9 cellular contexts compared by ENCODE assay signal in the genomic region with DNA sequence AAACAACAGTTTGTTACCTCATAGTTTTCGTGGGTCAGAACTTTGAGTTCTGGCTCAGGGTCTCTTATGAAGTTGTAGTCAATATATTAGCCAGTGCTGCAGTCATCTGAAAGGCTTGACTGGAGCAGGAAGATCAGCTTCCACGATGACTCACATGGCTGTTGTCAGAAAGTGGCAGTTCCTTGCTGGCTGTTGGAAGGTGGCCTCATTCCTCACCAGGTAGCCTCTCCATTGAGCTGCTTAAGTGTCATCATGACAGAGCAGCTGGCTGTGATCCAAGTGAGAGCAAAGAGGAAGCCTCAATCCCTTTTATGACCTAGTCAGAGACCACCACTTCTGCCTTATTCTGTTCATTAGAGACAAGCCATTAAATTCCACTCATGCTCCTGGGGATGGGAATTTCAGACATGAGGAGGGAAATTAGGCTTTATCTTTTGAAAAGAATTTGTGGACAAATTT. TPM values are rescaled to one million over a fixed set of nuclear protein-coding genes. Genes with fewer than 3 reads are reported as not detected.
DNase-seq lines count a peak whose midpoint lies in the region; ATAC-seq and TF ChIP-seq lines count a peak whose summit lies in the region.
"Had no signal": no experiment of that assay in that cellular context is flagged by ENCODE, and none has a peak within 500 bp of the region (broad histone marks: within the 10 kb centered on the region; RNA-seq: fewer than 3 reads in every experiment).

No MANE protein-coding gene starts in this region.

- no peak for TF ChIP-seq POLR2A in body of pancreas (IDR thresholded peaks at IDR 0.05)
- TF ChIP-seq POLR2A in right lobe of liver (IDR thresholded peaks at IDR 0.05): no peak

- H3K27ac ChIP-seq in body of pancreas (no peak overlapping the region), right lobe of liver (peak overlapping the region; percentile 44 to 85 (median 76))
- H3K27ac ChIP-seq in effector memory CD4-positive, alpha-beta T cell (ENCODE audit: insufficient read depth, low read length, poor library complexity, severe bottlenecking): no peak overlapping the region

- intact Hi-C loops in activated CD8-positive, alpha-beta T cell treated with anti-CD3 and anti-CD28 coated beads for 36 hours (cut with micrococcal nuclease): no loop called here
- intact Hi-C loops in body of pancreas (cut with DNase I): no loop called here
- intact Hi-C loops in right lobe of liver (cut with DNase I): no loop called here

- H3K4me3 ChIP-seq in body of pancreas: no peak overlapping the region
- H3K4me3 ChIP-seq in right lobe of liver: no peak overlapping the region
- no peak overlapping the region for H3K4me3 ChIP-seq in effector memory CD4-positive, alpha-beta T cell (ENCODE audit: insufficient read depth, low read depth, low read length, poor library complexity, severe bottlenecking)

- CTCF ChIA-PET in activated CD8-positive, alpha-beta T cell treated with anti-CD3 and anti-CD28 coated beads for 36 hours (lab: Charles Lee): interaction anchor here (1.4 kb wide), 1 partner anchor 12 kb away, joined by 3 read pairs; no protein-coding TSS in a partner anchor
- CTCF ChIA-PET in activated CD8-positive, alpha-beta T cell treated with anti-CD3 and anti-CD28 coated beads, Interleukin-2, amount 10 ng/mL, durations not matched to agents 7 days and 5 days (lab: Charles Lee): no interaction called here

- no peak for ATAC-seq in activated CD8-positive, alpha-beta T cell treated with anti-CD3 and anti-CD28 coated beads for 36 hours
- no peak for ATAC-seq in activated CD8-positive, alpha-beta T cell treated with anti-CD3 and anti-CD28 coated beads, Interleukin-2, amount 10 ng/mL, durations not matched to agents 7 days and 5 days
- ATAC-seq in body of pancreas: peak; percentile 48
- peak; percentile 60 to 80 (median 73) for ATAC-seq in right lobe of liver
- no peak for ATAC-seq in HG03457 (IDR thresholded peaks at IDR 0.05; ENCODE audit: unreplicated experiment)

- H3K36me3 ChIP-seq in body of pancreas (replicated peaks in 1 of 2; ENCODE audit: insufficient read depth in 1 of 2, low read depth in 2 of 2) (no peaks in the 10 kb centered on the region), right lobe of liver (no peaks in the 10 kb centered on the region)
- no peaks in the 10 kb centered on the region for H3K36me3 ChIP-seq in effector memory CD4-positive, alpha-beta T cell (ENCODE audit: control insufficient read depth, insufficient read depth, low read length)

- peaks cover 39% of the 10 kb centered on the region for H3K4me1 Mint-ChIP-seq in activated CD8-positive, alpha-beta T cell treated with anti-CD3 and anti-CD28 coated beads for 36 hours (ENCODE audit: low read depth)
- peaks cover 17% of the 10 kb centered on the region for H3K4me1 Mint-ChIP-seq in activated CD8-positive, alpha-beta T cell treated with anti-CD3 and anti-CD28 coated beads, Interleukin-2, amount 10 ng/mL, durations not matched to agents 7 days and 5 days (ENCODE audit: low read depth)

- H3K27me3 Mint-ChIP-seq in activated CD8-positive, alpha-beta T cell treated with anti-CD3 and anti-CD28 coated beads for 36 hours: no peaks in the 10 kb centered on the region
- H3K27me3 Mint-ChIP-seq in activated CD8-positive, alpha-beta T cell treated with anti-CD3 and anti-CD28 coated beads, Interleukin-2, amount 10 ng/mL, durations not matched to agents 7 days and 5 days (ENCODE audit: low read depth): no peaks in the 10 kb centered on the region

- H3K27ac Mint-ChIP-seq in activated CD8-positive, alpha-beta T cell treated with anti-CD3 and anti-CD28 coated beads for 36 hours: no peak overlapping the region
- H3K27ac Mint-ChIP-seq in activated CD8-positive, alpha-beta T cell treated with anti-CD3 and anti-CD28 coated beads, Interleukin-2, amount 10 ng/mL, durations not matched to agents 7 days and 5 days: no peak overlapping the region

- POLR2A ChIA-PET in activated CD8-positive, alpha-beta T cell treated with anti-CD3 and anti-CD28 coated beads for 36 hours (lab: Charles Lee): no interaction called here
- POLR2A ChIA-PET in activated CD8-positive, alpha-beta T cell treated with anti-CD3 and anti-CD28 coated beads, Interleukin-2, amount 10 ng/mL, durations not matched to agents 7 days and 5 days (lab: Charles Lee): no interaction called here

- DNase-seq in activated CD8-positive, alpha-beta T cell treated with anti-CD3 and anti-CD28 coated beads for 36 hours: peak; percentile 42
- DNase-seq in activated CD8-positive, alpha-beta T cell treated with anti-CD3 and anti-CD28 coated beads, Interleukin-2, amount 10 ng/mL, durations not matched to agents 7 days and 5 days: no peak
- DNase-seq in NCI-H2227 treated with DMSO at 0.1 percent for 48 hours (lab: John Stamatoyannopoulos, UW) (peak; percentile 78), body of pancreas (peak; percentile 19 to 48 (median 33)), right lobe of liver (peak in 2 of 3 donors; percentile 45 to 60), activated gamma-delta T cell (lab: John Stamatoyannopoulos, UW) (no peak)
- no peak for DNase-seq in effector memory CD4-positive, alpha-beta T cell
- DNase-seq: CD4-positive, CD25-positive, alpha-beta regulatory T cell had no signal

- no peaks in the 10 kb centered on the region for H3K36me3 Mint-ChIP-seq in activated CD8-positive, alpha-beta T cell treated with anti-CD3 and anti-CD28 coated beads for 36 hours (ENCODE audit: low read depth)
- H3K36me3 Mint-ChIP-seq in activated CD8-positive, alpha-beta T cell treated with anti-CD3 and anti-CD28 coated beads, Interleukin-2, amount 10 ng/mL, durations not matched to agents 7 days and 5 days (ENCODE audit: low read depth): no peaks in the 10 kb centered on the region
- H3K36me3 Mint-ChIP-seq: CD4-positive, CD25-positive, alpha-beta regulatory T cell had no signal

- H3K9me3 Mint-ChIP-seq in activated CD8-positive, alpha-beta T cell treated with anti-CD3 and anti-CD28 coated beads for 36 hours: no peaks in the 10 kb centered on the region
- H3K9me3 Mint-ChIP-seq in activated CD8-positive, alpha-beta T cell treated with anti-CD3 and anti-CD28 coated beads, Interleukin-2, amount 10 ng/mL, durations not matched to agents 7 days and 5 days (ENCODE audit: insufficient read depth): no peaks in the 10 kb centered on the region
- H3K9me3 Mint-ChIP-seq: CD4-positive, CD25-positive, alpha-beta regulatory T cell had no signal

- H3K9me3 ChIP-seq in body of pancreas: no peaks in the 10 kb centered on the region
- no peaks in the 10 kb centered on the region for H3K9me3 ChIP-seq in right lobe of liver
- no peaks in the 10 kb centered on the region for H3K9me3 ChIP-seq in effector memory CD4-positive, alpha-beta T cell (ENCODE audit: control insufficient read depth, low read length)

- no peaks in the 10 kb centered on the region for H3K27me3 ChIP-seq in body of pancreas
- no peaks in the 10 kb centered on the region for H3K27me3 ChIP-seq in right lobe of liver
- no peaks in the 10 kb centered on the region for H3K27me3 ChIP-seq in effector memory CD4-positive, alpha-beta T cell (replicated peaks; ENCODE audit: control insufficient read depth, insufficient read depth, low read length, poor library complexity, severe bottlenecking)

- TF ChIP-seq CTCF in activated CD8-positive, alpha-beta T cell treated with anti-CD3 and anti-CD28 coated beads for 36 hours (IDR thresholded peaks at IDR 0.05): no peak
- no peak for TF ChIP-seq CTCF in body of pancreas (IDR thresholded peaks at IDR 0.05)
- TF ChIP-seq CTCF in right lobe of liver (IDR thresholded peaks at IDR 0.05): no peak

- peaks cover 35% of the 10 kb centered on the region for H3K4me1 ChIP-seq in body of pancreas
- peaks cover 0 to 62% (median 17%) of the 10 kb centered on the region in 4 donors for H3K4me1 ChIP-seq in right lobe of liver
- H3K4me1 ChIP-seq in effector memory CD4-positive, alpha-beta T cell (ENCODE audit: control insufficient read depth, insufficient read depth, low read length, poor library complexity, severe bottlenecking): peaks cover 6% of the 10 kb centered on the region

- H3K4me3 Mint-ChIP-seq in activated CD8-positive, alpha-beta T cell treated with anti-CD3 and anti-CD28 coated beads for 36 hours: no peak overlapping the region
- no peak overlapping the region for H3K4me3 Mint-ChIP-seq in activated CD8-positive, alpha-beta T cell treated with anti-CD3 and anti-CD28 coated beads, Interleukin-2, amount 10 ng/mL, durations not matched to agents 7 days and 5 days

- 53 to 75% methylated on average over 2 of the region's 2 CpGs for WGBS in body of pancreas, 2 donors
- WGBS in right lobe of liver (ENCODE audit: insufficient coverage, low coverage, low lambda C conversion rate, missing lambda C conversion rate): 10% methylated on average over 2 of the region's 2 CpGs

RNA-seq across cellular contexts. Expression of gene OSBPL9, which starts 5.6 kb away (rescaled TPM):
- total RNA-seq in activated CD8-positive, alpha-beta T cell treated with anti-CD3 and anti-CD28 coated beads for 36 hours: 10 to 100 TPM; 51.1 to 56.1 TPM
- total RNA-seq in activated CD8-positive, alpha-beta T cell treated with anti-CD3 and anti-CD28 coated beads, Interleukin-2, amount 10 ng/mL, durations not matched to agents 7 days and 5 days: 10 to 100 TPM; 43.3 to 45.8 TPM
- total RNA-seq in body of pancreas: 10 to 100 TPM; 25.1 to 89.0 TPM
- 10 to 100 TPM; 51.7 to 90.5 (median 71.7) TPM for total RNA-seq in right lobe of liver

Comparison
In these comparisons a context has a peak if more than half of its experiments do, and no peak if none do; other contexts are left out.
1. DNase-seq: peak in activated CD8-positive, alpha-beta T cell treated with anti-CD3 and anti-CD28 coated beads for 36 hours (single experiment), NCI-H2227 treated with DMSO at 0.1 percent for 48 hours (single experiment), body of pancreas (4 of 4) and right lobe of liver (2 of 3); none in activated CD8-positive, alpha-beta T cell treated with anti-CD3 and anti-CD28 coated beads, Interleukin-2, amount 10 ng/mL, durations not matched to agents 7 days and 5 days (single experiment), effector memory CD4-positive, alpha-beta T cell (0 of 3) and activated gamma-delta T cell (single experiment).
2. ATAC-seq: peak in body of pancreas (single experiment) and right lobe of liver (4 of 4); none in activated CD8-positive, alpha-beta T cell treated with anti-CD3 and anti-CD28 coated beads for 36 hours (single experiment), activated CD8-positive, alpha-beta T cell treated with anti-CD3 and anti-CD28 coated beads, Interleukin-2, amount 10 ng/mL, durations not matched to agents 7 days and 5 days (single experiment) and HG03457 (single experiment).
3. H3K27ac ChIP-seq: peak in right lobe of liver (3 of 3); none in body of pancreas (0 of 4) and effector memory CD4-positive, alpha-beta T cell (single experiment).